In genomic region chr1:52697795-52698674, GRCh38 we compare ENCODE assay signal across 1 cellular context.
TF ChIP-seq lines count a peak whose summit lies in the region.

TSS of gene COA7 (minus strand) at chr1:52698347. CDS start at chr1:52698326, 21 bp downstream.

TF ChIP-seq in HepG2, 621 proteins besides CTCF, POLR2A, EP300 and RAD21 (continued from another document and continues in another):
- peak; percentile 76 for TF ChIP-seq KDM2A (CRISPR knock-in tag; IDR thresholded peaks at IDR 0.05; ENCODE audit: borderline replicate concordance, low read depth)
- TF ChIP-seq ZBTB7A (CRISPR knock-in tag; IDR thresholded peaks at IDR 0.05): peak; percentile 81
- TF ChIP-seq STAG1 (CRISPR knock-in tag; IDR thresholded peaks at IDR 0.05): no peak
- no peak for TF ChIP-seq NPAS2 (CRISPR knock-in tag; IDR thresholded peaks at IDR 0.05; ENCODE audit: borderline replicate concordance)
- TF ChIP-seq DR1 (CRISPR knock-in tag; IDR thresholded peaks at IDR 0.05): peak; percentile 67; the same call in 1 of the 2 replicates
- peak; percentile 41; the same call in 1 of the 2 replicates for TF ChIP-seq JUND (CRISPR knock-in tag; IDR thresholded peaks at IDR 0.05)
- TF ChIP-seq ZKSCAN1 (IDR thresholded peaks at IDR 0.05; ENCODE audit: low read length): peak; percentile 88
- TF ChIP-seq, protein P1, sequence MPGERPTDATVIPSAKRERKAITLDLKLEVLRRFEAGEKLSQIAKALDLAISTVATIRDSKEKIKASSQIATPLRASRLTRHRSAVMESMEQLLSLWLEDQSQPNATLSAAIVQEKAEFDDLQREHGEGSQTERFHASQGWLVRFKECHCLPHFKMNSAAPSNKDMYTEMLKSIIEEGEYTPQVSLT (CRISPR knock-in tag; IDR thresholded peaks at IDR 0.05; ENCODE audit: borderline replicate concordance, low read depth): no peak; the same call in 1 of the 2 replicates
- no peak; the same call in 1 of the 2 replicates for TF ChIP-seq KDM5A (IDR thresholded peaks at IDR 0.05; ENCODE audit: borderline replicate concordance, low read length)
- no peak for TF ChIP-seq RBAK (CRISPR knock-in tag; IDR thresholded peaks at IDR 0.05)
- no peak for TF ChIP-seq NBN (conservative IDR thresholded peaks at IDR 0.05)
- TF ChIP-seq ZNF672 (CRISPR knock-in tag; IDR thresholded peaks at IDR 0.05): peak; percentile 83; the same call in 1 of the 2 replicates
- peak; percentile 82; the same call in 1 of the 2 replicates for TF ChIP-seq SETDB1 (CRISPR knock-in tag; IDR thresholded peaks at IDR 0.05; ENCODE audit: borderline replicate concordance)
- peak; percentile 54; the same call in 1 of the 2 replicates for TF ChIP-seq ZKSCAN8 (CRISPR knock-in tag; IDR thresholded peaks at IDR 0.05; ENCODE audit: borderline replicate concordance)
- TF ChIP-seq, protein P2, sequence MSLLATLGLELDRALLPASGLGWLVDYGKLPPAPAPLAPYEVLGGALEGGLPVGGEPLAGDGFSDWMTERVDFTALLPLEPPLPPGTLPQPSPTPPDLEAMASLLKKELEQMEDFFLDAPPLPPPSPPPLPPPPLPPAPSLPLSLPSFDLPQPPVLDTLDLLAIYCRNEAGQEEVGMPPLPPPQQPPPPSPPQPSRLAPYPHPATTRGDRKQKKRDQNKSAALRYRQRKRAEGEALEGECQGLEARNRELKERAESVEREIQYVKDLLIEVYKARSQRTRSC (CRISPR knock-in tag; IDR thresholded peaks at IDR 0.05; ENCODE audit: low read depth): peak; percentile 90
- TF ChIP-seq SP1 (IDR thresholded peaks at IDR 0.05): no peak
- peak; percentile 64; the same call in 1 of the 2 replicates for TF ChIP-seq SP1 (CRISPR knock-in tag; IDR thresholded peaks at IDR 0.05)
- no peak for TF ChIP-seq ZNF292 (CRISPR knock-in tag; IDR thresholded peaks at IDR 0.05; ENCODE audit: borderline replicate concordance, low read depth)
- no peak for TF ChIP-seq ARNT (IDR thresholded peaks at IDR 0.05)
- TF ChIP-seq, protein P3, sequence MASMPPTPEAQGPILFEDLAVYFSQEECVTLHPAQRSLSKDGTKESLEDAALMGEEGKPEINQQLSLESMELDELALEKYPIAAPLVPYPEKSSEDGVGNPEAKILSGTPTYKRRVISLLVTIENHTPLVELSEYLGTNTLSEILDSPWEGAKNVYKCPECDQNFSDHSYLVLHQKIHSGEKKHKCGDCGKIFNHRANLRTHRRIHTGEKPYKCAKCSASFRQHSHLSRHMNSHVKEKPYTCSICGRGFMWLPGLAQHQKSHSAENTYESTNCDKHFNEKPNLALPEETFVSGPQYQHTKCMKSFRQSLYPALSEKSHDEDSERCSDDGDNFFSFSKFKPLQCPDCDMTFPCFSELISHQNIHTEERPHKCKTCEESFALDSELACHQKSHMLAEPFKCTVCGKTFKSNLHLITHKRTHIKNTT (CRISPR knock-in tag; IDR thresholded peaks at IDR 0.05): no peak
- peak; percentile 19; the same call in 1 of the 2 replicates for TF ChIP-seq ZNF614 (CRISPR knock-in tag; IDR thresholded peaks at IDR 0.05; ENCODE audit: borderline replicate concordance)
- TF ChIP-seq, protein P4, sequence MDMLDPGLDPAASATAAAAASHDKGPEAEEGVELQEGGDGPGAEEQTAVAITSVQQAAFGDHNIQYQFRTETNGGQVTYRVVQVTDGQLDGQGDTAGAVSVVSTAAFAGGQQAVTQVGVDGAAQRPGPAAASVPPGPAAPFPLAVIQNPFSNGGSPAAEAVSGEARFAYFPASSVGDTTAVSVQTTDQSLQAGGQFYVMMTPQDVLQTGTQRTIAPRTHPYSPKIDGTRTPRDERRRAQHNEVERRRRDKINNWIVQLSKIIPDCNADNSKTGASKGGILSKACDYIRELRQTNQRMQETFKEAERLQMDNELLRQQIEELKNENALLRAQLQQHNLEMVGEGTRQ (IDR thresholded peaks at IDR 0.05; ENCODE audit: low read depth, low read length): peak; percentile 69
- TF ChIP-seq, protein P4 (CRISPR knock-in tag; IDR thresholded peaks at IDR 0.05; ENCODE audit: borderline replicate concordance): peak; percentile 94
- TF ChIP-seq, protein P5, sequence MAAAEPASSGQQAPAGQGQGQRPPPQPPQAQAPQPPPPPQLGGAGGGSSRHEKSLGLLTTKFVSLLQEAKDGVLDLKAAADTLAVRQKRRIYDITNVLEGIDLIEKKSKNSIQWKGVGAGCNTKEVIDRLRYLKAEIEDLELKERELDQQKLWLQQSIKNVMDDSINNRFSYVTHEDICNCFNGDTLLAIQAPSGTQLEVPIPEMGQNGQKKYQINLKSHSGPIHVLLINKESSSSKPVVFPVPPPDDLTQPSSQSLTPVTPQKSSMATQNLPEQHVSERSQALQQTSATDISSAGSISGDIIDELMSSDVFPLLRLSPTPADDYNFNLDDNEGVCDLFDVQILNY (CRISPR knock-in tag; conservative IDR thresholded peaks at IDR 0.05): no peak; the same call in 1 of the 2 replicates
- no peak for TF ChIP-seq MAFK (conservative IDR thresholded peaks at IDR 0.05 in 1 of 2, IDR thresholded peaks at IDR 0.05 in 1 of 2; ENCODE audit: low read length in 2 of 2)
- no peak for TF ChIP-seq MBNL3 (CRISPR knock-in tag; conservative IDR thresholded peaks at IDR 0.05)
- no peak for TF ChIP-seq HMG20B (CRISPR knock-in tag; conservative IDR thresholded peaks at IDR 0.05)
- TF ChIP-seq ZNF326 (CRISPR knock-in tag; IDR thresholded peaks at IDR 0.05; ENCODE audit: borderline replicate concordance): no peak
- TF ChIP-seq POLR2AphosphoS5 (IDR thresholded peaks at IDR 0.05; ENCODE audit: low read depth, low read length): peak; percentile 82
- TF ChIP-seq PITX1 (CRISPR knock-in tag; IDR thresholded peaks at IDR 0.05): peak; percentile 73
- TF ChIP-seq HMGXB3 (CRISPR knock-in tag; IDR thresholded peaks at IDR 0.05; ENCODE audit: borderline replicate concordance): peak; percentile 76
- no peak for TF ChIP-seq TRIM24 (CRISPR knock-in tag; IDR thresholded peaks at IDR 0.05)
- TF ChIP-seq ZNF746 (CRISPR knock-in tag; IDR thresholded peaks at IDR 0.05): peak; percentile 75
- TF ChIP-seq, protein P6, sequence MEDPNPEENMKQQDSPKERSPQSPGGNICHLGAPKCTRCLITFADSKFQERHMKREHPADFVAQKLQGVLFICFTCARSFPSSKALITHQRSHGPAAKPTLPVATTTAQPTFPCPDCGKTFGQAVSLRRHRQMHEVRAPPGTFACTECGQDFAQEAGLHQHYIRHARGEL (CRISPR knock-in tag; IDR thresholded peaks at IDR 0.05): peak; percentile 48; the same call in 1 of the 2 replicates
- TF ChIP-seq FOXP1 (IDR thresholded peaks at IDR 0.05): no peak
- peak; percentile 16; the same call in 1 of the 2 replicates for TF ChIP-seq FOXP1 (CRISPR knock-in tag; IDR thresholded peaks at IDR 0.05)
- TF ChIP-seq JUNB (CRISPR knock-in tag; IDR thresholded peaks at IDR 0.05; ENCODE audit: borderline replicate concordance): peak; percentile 85
- TF ChIP-seq, protein P7, sequence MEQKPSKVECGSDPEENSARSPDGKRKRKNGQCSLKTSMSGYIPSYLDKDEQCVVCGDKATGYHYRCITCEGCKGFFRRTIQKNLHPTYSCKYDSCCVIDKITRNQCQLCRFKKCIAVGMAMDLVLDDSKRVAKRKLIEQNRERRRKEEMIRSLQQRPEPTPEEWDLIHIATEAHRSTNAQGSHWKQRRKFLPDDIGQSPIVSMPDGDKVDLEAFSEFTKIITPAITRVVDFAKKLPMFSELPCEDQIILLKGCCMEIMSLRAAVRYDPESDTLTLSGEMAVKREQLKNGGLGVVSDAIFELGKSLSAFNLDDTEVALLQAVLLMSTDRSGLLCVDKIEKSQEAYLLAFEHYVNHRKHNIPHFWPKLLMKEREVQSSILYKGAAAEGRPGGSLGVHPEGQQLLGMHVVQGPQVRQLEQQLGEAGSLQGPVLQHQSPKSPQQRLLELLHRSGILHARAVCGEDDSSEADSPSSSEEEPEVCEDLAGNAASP (CRISPR knock-in tag; IDR thresholded peaks at IDR 0.05; ENCODE audit: borderline replicate concordance): no peak
- peak; percentile 22; the same call in 1 of the 2 replicates for TF ChIP-seq ZNF484 (CRISPR knock-in tag; IDR thresholded peaks at IDR 0.05; ENCODE audit: borderline replicate concordance, low read depth)
- TF ChIP-seq YY1 (IDR thresholded peaks at IDR 0.05; ENCODE audit: insufficient read depth, insufficient replicate concordance, low read depth, low read length): peak; percentile 90
- TF ChIP-seq CHCHD3 (CRISPR knock-in tag; IDR thresholded peaks at IDR 0.05): no peak; the same call in 1 of the 2 replicates
- TF ChIP-seq NR1H2 (CRISPR knock-in tag; IDR thresholded peaks at IDR 0.05; ENCODE audit: borderline replicate concordance, low read depth): no peak
- no peak for TF ChIP-seq SOX13 (IDR thresholded peaks at IDR 0.05)
- TF ChIP-seq SOX13 (CRISPR knock-in tag; conservative IDR thresholded peaks at IDR 0.05 in 1 of 2, IDR thresholded peaks at IDR 0.05 in 1 of 2): peak in 1 of 2 experiments; percentile 65; a peak in 2 of 4 replicates
- TF ChIP-seq MTA3 (CRISPR knock-in tag; IDR thresholded peaks at IDR 0.05): no peak
- TF ChIP-seq YEATS4 (CRISPR knock-in tag; IDR thresholded peaks at IDR 0.05; ENCODE audit: borderline replicate concordance): peak; percentile 98
- TF ChIP-seq MAZ (IDR thresholded peaks at IDR 0.05; ENCODE audit: borderline replicate concordance, low read depth, low read length): no peak
- TF ChIP-seq MAZ (CRISPR knock-in tag; IDR thresholded peaks at IDR 0.05; ENCODE audit: low read depth): peak; percentile 83
- peak; percentile 72; the same call in 1 of the 2 replicates for TF ChIP-seq ZNF607 (CRISPR knock-in tag; IDR thresholded peaks at IDR 0.05; ENCODE audit: borderline replicate concordance)
- peak; percentile 63; the same call in 1 of the 2 replicates for TF ChIP-seq SP5 (CRISPR knock-in tag; IDR thresholded peaks at IDR 0.05; ENCODE audit: borderline replicate concordance, low read depth)
- TF ChIP-seq HOXA9 (CRISPR knock-in tag; IDR thresholded peaks at IDR 0.05; ENCODE audit: borderline replicate concordance): peak; percentile 85; the same call in 1 of the 2 replicates
- peak; percentile 89; the same call in 1 of the 2 replicates for TF ChIP-seq ZXDC (CRISPR knock-in tag; IDR thresholded peaks at IDR 0.05)
- 0 out of 2 replicates have a peak, but pooled peaks have one; percentile 22 for TF ChIP-seq GATAD2A (CRISPR knock-in tag; IDR thresholded peaks at IDR 0.05)
- TF ChIP-seq ZNF841 (CRISPR knock-in tag; IDR thresholded peaks at IDR 0.05; ENCODE audit: borderline replicate concordance): peak; percentile 83
- TF ChIP-seq CBX1 (IDR thresholded peaks at IDR 0.05; ENCODE audit: low read depth): no peak
- peak; percentile 93 for TF ChIP-seq ZNF616 (CRISPR knock-in tag; IDR thresholded peaks at IDR 0.05; ENCODE audit: low read depth)
- TF ChIP-seq NR2C2 (CRISPR knock-in tag; IDR thresholded peaks at IDR 0.05; ENCODE audit: borderline replicate concordance): peak; percentile 72; the same call in 1 of the 2 replicates
